Comparison of ENCODE assay signal across 21 cellular contexts in genomic region chr5:89816038-89816437, GRCh38.
DNase-seq lines count a peak whose midpoint lies in the region; ATAC-seq, FAIRE-seq and TF ChIP-seq lines count a peak whose summit lies in the region.
"Had no signal": no experiment of that assay in that cellular context is flagged by ENCODE, and none has a peak within 500 bp of the region (broad histone marks: within the 10 kb centered on the region; RNA-seq: fewer than 3 reads in every experiment).

No MANE protein-coding gene starts in this region.

- H3K9ac ChIP-seq in GM12878 (ENCODE audit: control insufficient read depth, insufficient read depth, low read length): no peak overlapping the region
- H3K9ac ChIP-seq in trophoblast cell (ENCODE audit: low read length): no peak overlapping the region
- H3K9ac ChIP-seq: BLaER1 had no signal

- H4K20me1 ChIP-seq in GM12878 (ENCODE audit: control insufficient read depth, insufficient read depth): no peaks in the 10 kb centered on the region
- H4K20me1 ChIP-seq: BLaER1 had no signal

- no peak for FAIRE-seq in GM12878 (lab: Jason Lieb, UNC)
- FAIRE-seq: D721Med, G401.6, HepG2 had no signal

- no peak overlapping the region for H3K18ac ChIP-seq in trophoblast cell (ENCODE audit: low read length)

- RAD21 ChIA-PET in GM12878 (lab: Charles Lee; ENCODE audit: unreplicated experiment): no interaction called here

- H3K36me3 ChIP-seq in A673 (ENCODE audit: insufficient read depth, low read length, poor library complexity, severe bottlenecking) (no peaks in the 10 kb centered on the region), GM12878 (ENCODE audit: control insufficient read depth in 2 of 2, insufficient read depth in 2 of 2, low read length in 1 of 2) (no peaks in the 10 kb centered on the region), trophoblast cell (ENCODE audit: control insufficient read depth in 1 of 2, insufficient read depth in 2 of 2, low read length in 2 of 2) (no peaks in the 10 kb centered on the region), testis (ENCODE audit: low read depth, missing control alignments) (no peaks in the 10 kb centered on the region)
- H3K36me3 ChIP-seq: BLaER1, SJCRH30 had no signal

- DNase-seq in A673 (ENCODE audit: low spot score) (peak; percentile 13), GM12878 (ENCODE audit: low read depth, low spot score) (no peak), foreskin fibroblast (peak; percentile 28 to 70), trophoblast cell (no peak), testis (no peak), lower leg skin (ENCODE audit: low spot score in 2 of 2) (no peak)
- DNase-seq: CD8-positive, alpha-beta memory T cell; DND-41; H9; Karpas-422; NCI-H1105; NCI-H1694 treated with DMSO at 0.1 percent for 48 hours; NCI-H345; SJCRH30 had no signal

- BruUV-seq in A673 (replicated peaks; lab: Mats Ljungman, UMichigan) (no TSS peak), GM12878 (replicated peaks; lab: Mats Ljungman, UMichigan) (no TSS peak)

- CTCF ChIA-PET in A673 (lab: Charles Lee): no interaction called here
- CTCF ChIA-PET in GM12878 (lab: Yijun Ruan, JAX): interaction anchor here (1.0 kb wide), 2 partner anchors 22 to 77 kb away, joined by 3 read pairs; no protein-coding TSS in a partner anchor

- 50% methylated on average over 2 of the region's 2 CpGs for WGBS in GM12878 (ENCODE audit: insufficient coverage, insufficient replicate concordance, low lambda C conversion rate, missing lambda C conversion rate)
- WGBS in trophoblast cell (ENCODE audit: extremely low coverage, insufficient coverage, insufficient read length): no CpG with 5 or more reads among the region's 2 CpGs
- 84 to 85% methylated on average over 2 of the region's 2 CpGs for WGBS in testis, 2 donors
- 64 to 67% methylated on average over 2 of the region's 2 CpGs for WGBS in lower leg skin, 2 donors

- in situ Hi-C loops in GM12878 (cut with MboI): no loop called here

- intact Hi-C loops in A673 (cut with micrococcal nuclease; ENCODE audit: unreplicated experiment): no loop called here
- intact Hi-C loops in GM12878 (cut with micrococcal nuclease; ENCODE audit: unreplicated experiment): loop anchor here (10.0 kb wide), 1 partner anchor 61 kb away; no protein-coding TSS in a partner anchor
- intact Hi-C loops in testis (cut with DNase I; ENCODE audit: low total_unique reads): no loop called here
- intact Hi-C loops in lower leg skin (cut with DNase I; ENCODE audit: low total_unique reads): no loop called here

- H3K4me3 ChIP-seq in A673 (ENCODE audit: low read depth, low read length, poor library complexity, severe bottlenecking) (no peak overlapping the region), GM12878 (no peak overlapping the region), foreskin fibroblast (ENCODE audit: low read depth in 1 of 2, low read length in 2 of 2) (no peak overlapping the region), trophoblast cell (ENCODE audit: low read depth, low read length) (no peak overlapping the region), testis (no peak overlapping the region), lower leg skin (ENCODE audit: low read depth, poor library complexity, severe bottlenecking) (no peak overlapping the region)
- H3K4me3 ChIP-seq: BLaER1, SJCRH30 had no signal

- H4K8ac ChIP-seq in trophoblast cell (ENCODE audit: low read depth, low read length): no peak overlapping the region

- H3K4ac ChIP-seq in trophoblast cell (ENCODE audit: low read depth, low read length): no peak overlapping the region

- TF ChIP-seq RAD21 in GM12878 (IDR thresholded peaks at IDR 0.05; ENCODE audit: insufficient read depth, low read depth, low read length): no peak

- no peak overlapping the region for H2BK12ac ChIP-seq in trophoblast cell (ENCODE audit: low read length)

- no peak for TF ChIP-seq POLR2A in GM12878 (IDR thresholded peaks at IDR 0.05; ENCODE audit: low read depth, low read length)
- TF ChIP-seq POLR2A in testis (IDR thresholded peaks at IDR 0.05): no peak
- TF ChIP-seq POLR2A in lower leg skin (IDR thresholded peaks at IDR 0.05): no peak

- no peak for TF ChIP-seq EP300 in GM12878 (IDR thresholded peaks at IDR 0.05; ENCODE audit: borderline replicate concordance in 1 of 2, control insufficient read depth in 1 of 2, low read depth in 2 of 2, low read length in 2 of 2)

- H3K4me1 ChIP-seq in A673 (ENCODE audit: insufficient read depth, low read length, poor library complexity, severe bottlenecking): peaks cover 15% of the 10 kb centered on the region
- H3K4me1 ChIP-seq in GM12878 (ENCODE audit: control insufficient read depth, insufficient read depth, low read length): no peaks in the 10 kb centered on the region
- H3K4me1 ChIP-seq in trophoblast cell (ENCODE audit: control insufficient read depth in 1 of 2, insufficient read depth in 2 of 2, low read length in 2 of 2): no peaks in the 10 kb centered on the region
- H3K4me1 ChIP-seq in testis: no peaks in the 10 kb centered on the region
- H3K4me1 ChIP-seq: BLaER1, SJCRH30 had no signal

- no peaks in the 10 kb centered on the region for H3K79me1 ChIP-seq in trophoblast cell (ENCODE audit: low read length)

- SMC1A ChIA-PET in GM12878 (lab: Charles Lee; ENCODE audit: uncharacterized antibody, unreplicated experiment): interaction anchor here (0.9 kb wide), 1 partner anchor 17 kb away, joined by 3 read pairs; no protein-coding TSS in a partner anchor

- H3K4me2 ChIP-seq in GM12878 (ENCODE audit: control insufficient read depth, insufficient read depth) (no peak overlapping the region), trophoblast cell (ENCODE audit: low read length) (no peak overlapping the region)
- H3K4me2 ChIP-seq: BLaER1 had no signal

- no peak overlapping the region for H4K91ac ChIP-seq in trophoblast cell (ENCODE audit: low read depth, low read length)

- no peak overlapping the region for H3K23ac ChIP-seq in trophoblast cell (ENCODE audit: low read length)

- TF ChIP-seq CTCF in A673 (conservative IDR thresholded peaks at IDR 0.05; ENCODE audit: low read depth, low read length) (no peak), GM12878 (IDR thresholded peaks at IDR 0.05 in 2 of 3, conservative IDR thresholded peaks at IDR 0.05 in 1 of 3; ENCODE audit: control insufficient read depth in 2 of 3, extremely low read depth in 1 of 3, insufficient read depth in 1 of 3, low read depth in 3 of 3, low read length in 3 of 3) (no peak), foreskin fibroblast (IDR thresholded peaks at IDR 0.05; ENCODE audit: low read depth, low read length) (no peak), testis (IDR thresholded peaks at IDR 0.05) (no peak), lower leg skin (IDR thresholded peaks at IDR 0.05) (no peak)

- no peak overlapping the region for H2BK120ac ChIP-seq in trophoblast cell (ENCODE audit: insufficient read depth, low read length, poor library complexity)

- H3K14ac ChIP-seq in trophoblast cell (ENCODE audit: low read length): no peak overlapping the region

- no peak overlapping the region for H4K12ac ChIP-seq in trophoblast cell (ENCODE audit: low read depth, low read length)

- no peak overlapping the region for H3K27ac ChIP-seq in A673 (ENCODE audit: low read depth, low read length, poor library complexity, severe bottlenecking)
- no peak overlapping the region for H3K27ac ChIP-seq in GM12878 (ENCODE audit: control insufficient read depth, insufficient read depth)
- H3K27ac ChIP-seq in trophoblast cell (ENCODE audit: low read depth, low read length): no peak overlapping the region
- no peak overlapping the region for H3K27ac ChIP-seq in testis
- H3K27ac ChIP-seq: 22Rv1, BLaER1, SJCRH30 had no signal

- POLR2A ChIA-PET in A673 (lab: Charles Lee; ENCODE audit: low non-redundant PET): no interaction called here
- POLR2A ChIA-PET in GM12878 (lab: Charles Lee): no interaction called here

- H3K27me3 ChIP-seq in A673 (replicated peaks; ENCODE audit: insufficient read depth, low read depth, low read length, poor library complexity) (no peaks in the 10 kb centered on the region), GM12878 (replicated peaks in 1 of 2; ENCODE audit: control insufficient read depth in 2 of 2, insufficient read depth in 2 of 2, low read length in 1 of 2) (no peaks in the 10 kb centered on the region), trophoblast cell (ENCODE audit: insufficient read depth, low read length) (no peaks in the 10 kb centered on the region), testis (no peaks in the 10 kb centered on the region)
- H3K27me3 ChIP-seq: BLaER1, SJCRH30 had no signal

- H2AFZ ChIP-seq in GM12878 (ENCODE audit: control insufficient read depth, low read depth, low read length) (no peak overlapping the region), trophoblast cell (ENCODE audit: insufficient read depth, low read length, poor library complexity) (no peak overlapping the region)

- no peak overlapping the region for H2AK5ac ChIP-seq in trophoblast cell (ENCODE audit: low read length)

- ATAC-seq in HG02870 (IDR thresholded peaks at IDR 0.05; ENCODE audit: unreplicated experiment): peak; percentile 69
- ATAC-seq in GM12878: no peak
- ATAC-seq in HG02623 (IDR thresholded peaks at IDR 0.05; ENCODE audit: unreplicated experiment): no peak
- ATAC-seq: HepG2 had no signal

- H3K9me3 ChIP-seq in A673 (ENCODE audit: low read depth, low read length, poor library complexity, severe bottlenecking) (no peaks in the 10 kb centered on the region), GM12878 (replicated peaks; ENCODE audit: control insufficient read depth, insufficient read depth, low read length) (no peaks in the 10 kb centered on the region; the same call in 2 of the 3 replicates), trophoblast cell (ENCODE audit: insufficient read depth, low read depth, low read length) (no peaks in the 10 kb centered on the region), testis (no peaks in the 10 kb centered on the region)
- H3K9me3 ChIP-seq: BLaER1, SJCRH30 had no signal

- no peak overlapping the region for H2BK5ac ChIP-seq in trophoblast cell (ENCODE audit: low read depth, low read length, poor library complexity)

- H3K79me2 ChIP-seq in GM12878 (ENCODE audit: control insufficient read depth, insufficient read depth, low read length): no peaks in the 10 kb centered on the region
- H3K79me2 ChIP-seq in trophoblast cell (ENCODE audit: control insufficient read depth, insufficient read depth, low read length, poor library complexity): no peaks in the 10 kb centered on the region

TF ChIP-seq in GM12878, 131 proteins besides CTCF, POLR2A, EP300 and RAD21:
- no peak for TF ChIP-seq BCL3 (IDR thresholded peaks at IDR 0.05; ENCODE audit: borderline replicate concordance, insufficient read depth, low read depth, low read length, poor library complexity, severe bottlenecking)
- no peak for TF ChIP-seq CHD4 (IDR thresholded peaks at IDR 0.05)
- 0 out of 2 replicates have a peak, but pooled peaks have one; percentile 8 for TF ChIP-seq RUNX3 (IDR thresholded peaks at IDR 0.05; ENCODE audit: low read length)
TF ChIP-seq in GM12878: peak in this region for 1.

Comparison
In these comparisons a context has a peak if more than half of its experiments do, and no peak if none do; other contexts are left out.
1. DNase-seq: peak in A673 (single experiment) and foreskin fibroblast (2 of 2); none in GM12878 (single experiment), trophoblast cell (0 of 2), testis (single experiment) and lower leg skin (0 of 2).